ENCODE assay signal across 26 cellular contexts in genomic region chr19:787551-787950, GRCh38. TPM values are rescaled to one million over a fixed set of nuclear protein-coding genes. Genes with fewer than 3 reads are reported as not detected.
"Had no signal": no experiment of that assay in that cellular context is flagged by ENCODE, and none has a peak within 500 bp of the region (broad histone marks: within the 10 kb centered on the region; RNA-seq: fewer than 3 reads in every experiment).

No MANE protein-coding gene starts in this region.

- H3K4me1 Mint-ChIP-seq: naive B cell had no signal

- H3K27ac ChIP-seq: coronary artery had no signal

- H3K9me3 Mint-ChIP-seq: activated naive CD4-positive, alpha-beta T cell treated with anti-CD3 and anti-CD28 coated beads for 36 hours; activated naive CD8-positive, alpha-beta T cell treated with anti-CD3 and anti-CD28 coated beads, Interleukin-2, amount 10 ng/mL, durations not matched to agents 7 days and 5 days; activated T-cell treated with anti-CD3 and anti-CD28 coated beads, Interleukin-2, amount 50 U/mL, for 4 hours; naive B cell; neural crest cell; type B pancreatic cell had no signal

- H3K4me3 ChIP-seq: breast epithelium, coronary artery, testis had no signal

- H3K36me3 ChIP-seq: breast epithelium had no signal

- H3K4me1 ChIP-seq: breast epithelium had no signal

- H3K27me3 Mint-ChIP-seq: activated naive CD8-positive, alpha-beta T cell treated with anti-CD3 and anti-CD28 coated beads, Interleukin-2, amount 10 ng/mL, durations not matched to agents 7 days and 5 days; type B pancreatic cell had no signal

- H3K27me3 ChIP-seq: breast epithelium, testis had no signal

- H3K27ac Mint-ChIP-seq: activated naive CD4-positive, alpha-beta T cell treated with anti-CD3 and anti-CD28 coated beads for 36 hours; activated naive CD8-positive, alpha-beta T cell treated with anti-CD3 and anti-CD28 coated beads, Interleukin-2, amount 10 ng/mL, durations not matched to agents 7 days and 5 days; naive B cell; type B pancreatic cell had no signal

- H3K4me3 Mint-ChIP-seq: activated naive CD4-positive, alpha-beta T cell treated with anti-CD3 and anti-CD28 coated beads for 36 hours; activated naive CD8-positive, alpha-beta T cell treated with anti-CD3 and anti-CD28 coated beads, Interleukin-2, amount 10 ng/mL, durations not matched to agents 7 days and 5 days; activated T-cell treated with anti-CD3 and anti-CD28 coated beads, Interleukin-2, amount 50 U/mL, for 4 hours; naive B cell; neural crest cell; type B pancreatic cell had no signal

- H3K36me3 Mint-ChIP-seq: activated naive CD8-positive, alpha-beta T cell treated with anti-CD3 and anti-CD28 coated beads, Interleukin-2, amount 10 ng/mL, durations not matched to agents 7 days and 5 days; naive B cell; type B pancreatic cell had no signal

- ATAC-seq: activated T-cell treated with anti-CD3 and anti-CD28 coated beads, Interleukin-2, amount 50 U/mL, for 4 hours had no signal

- DNase-seq: activated CD8-positive, alpha-beta memory T cell treated with anti-CD3 and anti-CD28 coated beads, Interleukin-2, amount 50 U/mL, for 48 hours; activated naive CD4-positive, alpha-beta T cell treated with anti-CD3 and anti-CD28 coated beads for 36 hours; activated naive CD8-positive, alpha-beta T cell treated with anti-CD3 and anti-CD28 coated beads, Interleukin-2, amount 10 ng/mL, durations not matched to agents 7 days and 5 days; activated T-cell treated with anti-CD3 and anti-CD28 coated beads, Interleukin-2, amount 50 U/mL, for 4 hours; amniotic stem cell; hippocampal formation; naive B cell; stimulated activated CD4-positive, alpha-beta T cell treated with anti-CD3 and anti-CD28 coated beads, Interleukin-2, amount 100 ng/mL, for 48 hours; stimulated activated CD8-positive, alpha-beta memory T cell treated with anti-CD3 and anti-CD28 coated beads, Interleukin-4, amount 100 ng/mL, for 48 hours; stimulated activated naive CD4-positive, alpha-beta T cell; T-helper 1 cell; testis had no signal

- H3K9me3 ChIP-seq: breast epithelium, testis had no signal

RNA-seq across cellular contexts. Expression of gene PLPPR3, which starts 34.2 kb away (rescaled TPM):
- total RNA-seq: activated CD8-positive, alpha-beta memory T cell treated with anti-CD3 and anti-CD28 coated beads for 36 hours; activated naive CD4-positive, alpha-beta T cell treated with anti-CD3 and anti-CD28 coated beads for 36 hours; activated naive CD8-positive, alpha-beta T cell treated with anti-CD3 and anti-CD28 coated beads, Interleukin-2, amount 10 ng/mL, durations not matched to agents 7 days and 5 days; lower leg skin; mesenteric fat pad; omental fat pad; posterior vena cava had no signal

RNA-seq across cellular contexts. Expression of gene MISP, which starts 36.6 kb away (rescaled TPM):
- total RNA-seq: activated CD8-positive, alpha-beta memory T cell treated with anti-CD3 and anti-CD28 coated beads for 36 hours; activated naive CD4-positive, alpha-beta T cell treated with anti-CD3 and anti-CD28 coated beads for 36 hours; activated naive CD8-positive, alpha-beta T cell treated with anti-CD3 and anti-CD28 coated beads, Interleukin-2, amount 10 ng/mL, durations not matched to agents 7 days and 5 days; neural crest cell had no signal

RNA-seq across cellular contexts. Expression of gene AZU1, which starts 40.1 kb away (rescaled TPM):
- total RNA-seq: activated CD8-positive, alpha-beta memory T cell treated with anti-CD3 and anti-CD28 coated beads for 36 hours; activated naive CD4-positive, alpha-beta T cell treated with anti-CD3 and anti-CD28 coated beads for 36 hours; activated T-cell treated with anti-CD3 and anti-CD28 coated beads, Interleukin-2, amount 50 U/mL, for 4 hours; epithelial cell of proximal tubule; fibroblast of villous mesenchyme; glomerular endothelial cell; mucosa of gallbladder; renal cortical epithelial cell had no signal

RNA-seq across cellular contexts. Expression of gene PRTN3, which starts 53.2 kb away (rescaled TPM):
- total RNA-seq: activated CD8-positive, alpha-beta memory T cell treated with anti-CD3 and anti-CD28 coated beads for 36 hours; activated naive CD4-positive, alpha-beta T cell treated with anti-CD3 and anti-CD28 coated beads for 36 hours; activated naive CD8-positive, alpha-beta T cell treated with anti-CD3 and anti-CD28 coated beads, Interleukin-2, amount 10 ng/mL, durations not matched to agents 7 days and 5 days; activated T-cell treated with anti-CD3 and anti-CD28 coated beads, Interleukin-2, amount 50 U/mL, for 4 hours; epithelial cell of proximal tubule; fibroblast of villous mesenchyme; glomerular endothelial cell; mucosa of gallbladder; neural crest cell; omental fat pad; renal cortical epithelial cell had no signal
